8 cellular contexts compared by ENCODE assay signal in genomic region chr7:55366461-55367138, GRCh38. TPM values are rescaled to one million over a fixed set of nuclear protein-coding genes. Genes with fewer than 3 reads are reported as not detected.
DNase-seq lines count a peak whose midpoint lies in the region; ATAC-seq lines count a peak whose summit lies in the region.

No MANE protein-coding gene starts in this region.

- WGBS in adipose tissue, 3 donors, result 0 to 1% (median 1%) methylated on average over 31 to 32 of the region's 32 CpGs

- DNase-seq in activated CD4-positive, alpha-beta T cell treated with anti-CD3 and anti-CD28 coated beads for 36 hours, result peak; percentile 44
- no peak for DNase-seq in activated CD4-positive, alpha-beta T cell treated with anti-CD3 and anti-CD28 coated beads for 1 hour
- peak; percentile 47 for DNase-seq in NCI-H2227 (lab: John Stamatoyannopoulos, UW; ENCODE audit: unreplicated experiment)
- DNase-seq in stimulated activated CD4-positive, alpha-beta T cell treated with anti-CD3 and anti-CD28 coated beads, Interleukin-15, amount 100 ng/mL, for 24 hours, result peak; percentile 32
- DNase-seq in NCI-H446 (lab: John Stamatoyannopoulos, UW), result no peak

- CTCF ChIA-PET in activated CD4-positive, alpha-beta T cell treated with anti-CD3 and anti-CD28 coated beads for 36 hours (lab: Charles Lee), result interaction anchor here (0.9 to 1.0 kb wide), 3 partner anchors 8 to 49 kb away, joined by 3 read pairs; no protein-coding TSS in a partner anchor

- peaks cover 25% of the 10 kb centered on the region for H3K4me1 Mint-ChIP-seq in activated CD4-positive, alpha-beta T cell treated with anti-CD3 and anti-CD28 coated beads for 36 hours

- no peaks in the 10 kb centered on the region for H3K27me3 Mint-ChIP-seq in activated CD4-positive, alpha-beta T cell treated with anti-CD3 and anti-CD28 coated beads for 36 hours

- peak; percentile 20 for ATAC-seq in activated CD4-positive, alpha-beta T cell treated with anti-CD3 and anti-CD28 coated beads for 36 hours
- ATAC-seq in HG02973 (IDR thresholded peaks at IDR 0.05; ENCODE audit: unreplicated experiment), result peak; percentile 21

- peak overlapping the region; percentile 98 for H3K4me3 ChIP-seq in iPS-18c (ENCODE audit: insufficient read depth, low read depth, low read length)

- peaks cover 7% of the 10 kb centered on the region for H3K36me3 Mint-ChIP-seq in activated CD4-positive, alpha-beta T cell treated with anti-CD3 and anti-CD28 coated beads for 36 hours (ENCODE audit: low read depth)

- intact Hi-C loops in activated CD4-positive, alpha-beta T cell treated with anti-CD3 and anti-CD28 coated beads for 36 hours (cut with DNase I, micrococcal nuclease), result loop anchor here (1.0 to 10.0 kb wide), 10 partner anchors 51 to 686 kb away; partner anchors contain the start of genes VOPP1 (in 2 of the 2), CCT6A (in 1 of the 2), MRPS17 (in 1 of the 2) and PSPH (in 1 of the 2)

- H3K27ac ChIP-seq in adipose tissue (ENCODE audit: low read depth, low read length), result peak overlapping the region; percentile 91

- no peaks in the 10 kb centered on the region for H3K9me3 Mint-ChIP-seq in activated CD4-positive, alpha-beta T cell treated with anti-CD3 and anti-CD28 coated beads for 36 hours (ENCODE audit: low read depth)

- peak overlapping the region; percentile 97 for H3K27ac Mint-ChIP-seq in activated CD4-positive, alpha-beta T cell treated with anti-CD3 and anti-CD28 coated beads for 36 hours

- peak overlapping the region; percentile 94 for H3K4me3 Mint-ChIP-seq in activated CD4-positive, alpha-beta T cell treated with anti-CD3 and anti-CD28 coated beads for 36 hours

- no peaks in the 10 kb centered on the region for H3K9me3 ChIP-seq in iPS-18c (ENCODE audit: control insufficient read depth, insufficient read depth, low read length)

- POLR2A ChIA-PET in activated CD4-positive, alpha-beta T cell treated with anti-CD3 and anti-CD28 coated beads for 36 hours (lab: Charles Lee), result interaction anchor here (0.6 to 1.9 kb wide), 4 partner anchors 8 to 607 kb away, joined by 3 to 6 read pairs (median 4); partner anchors contain the start of gene SEC61G

RNA-seq across cellular contexts. Expression of gene LANCL2, which starts 1.5 kb away (rescaled TPM):
- 10 to 100 TPM; 11.1 to 11.7 TPM for total RNA-seq in activated CD4-positive, alpha-beta T cell treated with anti-CD3 and anti-CD28 coated beads for 36 hours
- polyA plus RNA-seq in adipose tissue, result 10 to 100 TPM in 1 of 3 donors, 1 to 10 TPM in 2; 4.5 to 13.3 (median 6.6) TPM

Comparison
In these comparisons a context has a peak if more than half of its experiments do, and no peak if none do; other contexts are left out.
1. DNase-seq: peak in activated CD4-positive, alpha-beta T cell treated with anti-CD3 and anti-CD28 coated beads for 36 hours (single experiment), NCI-H2227 (single experiment) and stimulated activated CD4-positive, alpha-beta T cell treated with anti-CD3 and anti-CD28 coated beads, Interleukin-15, amount 100 ng/mL, for 24 hours (single experiment); none in activated CD4-positive, alpha-beta T cell treated with anti-CD3 and anti-CD28 coated beads for 1 hour (single experiment) and NCI-H446 (0 of 2).